36 cellular contexts compared by ENCODE assay signal in genomic region chr17:44832821-44833220, GRCh38. TPM values are rescaled to one million over a fixed set of nuclear protein-coding genes. Genes with fewer than 3 reads are reported as not detected.
DNase-seq lines count a peak whose midpoint lies in the region; ATAC-seq, FAIRE-seq and TF ChIP-seq lines count a peak whose summit lies in the region.
"Had no signal": no experiment of that assay in that cellular context is flagged by ENCODE, and none has a peak within 500 bp of the region (broad histone marks: within the 10 kb centered on the region; RNA-seq: fewer than 3 reads in every experiment).

No MANE protein-coding gene starts in this region.

- CTCF ChIA-PET in H1 (lab: Charles Lee; ENCODE audit: partially characterized antibody): interaction anchor here (1.0 to 5.2 kb wide), 12 partner anchors 8 to 70 kb away, joined by 3 to 44 read pairs (median 7); no protein-coding TSS in a partner anchor

- H3K9ac ChIP-seq in H1 (replicated peaks in 1 of 4; ENCODE audit: extremely low read depth in 1 of 4, low read depth in 3 of 4, low read length in 3 of 4): no peak overlapping the region; a peak in 1 of 7 replicates
- no peak overlapping the region for H3K9ac ChIP-seq in smooth muscle cell (ENCODE audit: low read depth)
- H3K9ac ChIP-seq: KMS-11 had no signal

- H3K18ac ChIP-seq in H1 (ENCODE audit: extremely low read depth, low read length): no peak overlapping the region

- ATAC-seq in GM23338 (no peak; the same call in 2 of the 3 replicates), GM21619 (IDR thresholded peaks at IDR 0.05; ENCODE audit: unreplicated experiment) (no peak), GM21528 (IDR thresholded peaks at IDR 0.05; ENCODE audit: low FRiP score, unreplicated experiment) (no peak)
- ATAC-seq: activated CD8-positive, alpha-beta T cell treated with anti-CD3 and anti-CD28 coated beads, Interleukin-2, amount 10 ng/mL, durations not matched to agents 7 days and 5 days; naive thymus-derived CD4-positive, alpha-beta T cell had no signal

- H2BK120ac ChIP-seq in H1 (replicated peaks; ENCODE audit: low read depth, low read length): peak overlapping the region; percentile 64

- H4K91ac ChIP-seq in H1 (replicated peaks; ENCODE audit: insufficient read length, low read length): no peak overlapping the region

- no peaks in the 10 kb centered on the region for H3K9me3 ChIP-seq in H1 (ENCODE audit: insufficient read depth in 2 of 2, low read depth in 1 of 2, low read length in 1 of 2)
- H3K9me3 ChIP-seq in smooth muscle cell (replicated peaks; ENCODE audit: low read depth): no peaks in the 10 kb centered on the region
- H3K9me3 ChIP-seq: colonic mucosa, MG63, ovary, right atrium auricular region, spleen, tibial artery had no signal

- no peak; a peak in 1 of 4 replicates for TF ChIP-seq RAD21 in H1 (IDR thresholded peaks at IDR 0.05 in 1 of 2, conservative IDR thresholded peaks at IDR 0.05 in 1 of 2; ENCODE audit: low read depth in 2 of 2, low read length in 2 of 2)

- no peak for TF ChIP-seq POLR2A in H1 (IDR thresholded peaks at IDR 0.05; ENCODE audit: control extremely low read depth in 1 of 2, low read depth in 2 of 2, low read length in 2 of 2)

- H3K4me3 ChIP-seq in GM23338 (no peak overlapping the region), H1 (ENCODE audit: extremely low read depth in 1 of 4, insufficient read depth in 2 of 4, low read depth in 3 of 4, low read length in 4 of 4) (no peak overlapping the region), smooth muscle cell (no peak overlapping the region)
- H3K4me3 ChIP-seq: colonic mucosa, MG63, ovary, right atrium auricular region, spleen, tibial artery had no signal

- peaks cover 24% of the 10 kb centered on the region for H3K4me1 ChIP-seq in GM23338 (ENCODE audit: insufficient read depth)
- peaks cover 0 to 7% (median 5%) of the 10 kb centered on the region in 4 experiments; a peak in 4 of 7 replicates for H3K4me1 ChIP-seq in H1 (replicated peaks in 1 of 4; ENCODE audit: control insufficient read depth in 3 of 4, insufficient read depth in 4 of 4, low read length in 3 of 4)
- H3K4me1 ChIP-seq in smooth muscle cell (ENCODE audit: low read depth): peaks cover 15% of the 10 kb centered on the region

- no peak overlapping the region for H3K56ac ChIP-seq in H1 (replicated peaks; ENCODE audit: insufficient read length, low read depth, low read length)

- H3K23me2 ChIP-seq in H1 (ENCODE audit: low read depth, low read length): peaks cover 4% of the 10 kb centered on the region; the same call in 1 of the 2 replicates

- H3K9me3 Mint-ChIP-seq in GM23338 (peaks cover 2% of the 10 kb centered on the region; the same call in 1 of the 3 replicates), nephron progenitor cell (peaks cover 5% of the 10 kb centered on the region)
- H3K9me3 Mint-ChIP-seq: activated naive CD4-positive, alpha-beta T cell treated with anti-CD3 and anti-CD28 coated beads, Interleukin-2, amount 50 U/mL, for 24 hours; activated T-helper 2 cell treated with anti-CD3 and anti-CD28 coated beads, Interferon-gamma antibody, Interleukin-2, Interleukin-4, amounts not matched to agents 10 μg/mL and 5 μg/mL and 100 μg/mL, durations not matched to agents 14 hours and 24 hours and 36 hours had no signal

- FAIRE-seq in H1 (lab: Jason Lieb, UNC): no peak
- FAIRE-seq: bronchial epithelial cell, kidney had no signal

- H3K79me1 ChIP-seq in H1 (ENCODE audit: low read depth, low read length): no peaks in the 10 kb centered on the region

- H2BK5ac ChIP-seq in H1 (ENCODE audit: low read depth, low read length): peak overlapping the region; percentile 62; the same call in 1 of the 2 replicates

- peaks cover 15% of the 10 kb centered on the region for H3K27me3 Mint-ChIP-seq in GM23338 (ENCODE audit: insufficient read depth, low read depth, poor library complexity)
- H3K27me3 Mint-ChIP-seq in nephron progenitor cell (ENCODE audit: low read depth, poor library complexity): peaks cover 13% of the 10 kb centered on the region

- whole genome bisulfite sequencing in H1 (ENCODE audit: extremely low coverage in 1 of 2, insufficient coverage in 1 of 2, insufficient read length in 1 of 2, insufficient replicate concordance in 2 of 2, low coverage in 1 of 2, low lambda C conversion rate in 2 of 2, missing lambda C conversion rate in 1 of 2), 2 experiments: 63% methylated on average over 4 of the region's 5 CpGs; no CpG with 5 or more reads in 1 of the 2 experiments
- WGBS in smooth muscle cell (ENCODE audit: low lambda C conversion rate): 73% methylated on average over 5 of the region's 5 CpGs

- no peak overlapping the region for H2AK5ac ChIP-seq in H1 (ENCODE audit: low read depth, low read length)

- H2BK15ac ChIP-seq in H1 (ENCODE audit: low read length): no peak overlapping the region

- H3K4me3 Mint-ChIP-seq in GM23338: no peak overlapping the region
- H3K4me3 Mint-ChIP-seq in nephron progenitor cell: peak overlapping the region; percentile 26
- H3K4me3 Mint-ChIP-seq: activated CD8-positive, alpha-beta T cell treated with anti-CD3 and anti-CD28 coated beads, Interleukin-2, amount 10 ng/mL, durations not matched to agents 7 days and 5 days; activated naive CD4-positive, alpha-beta T cell treated with anti-CD3 and anti-CD28 coated beads, Interleukin-2, amount 50 U/mL, for 24 hours had no signal

- H3K27ac Mint-ChIP-seq in GM23338 (peak overlapping the region; percentile 24; the same call in 1 of the 2 replicates), nephron progenitor cell (peak overlapping the region; percentile 84)
- H3K27ac Mint-ChIP-seq: activated CD8-positive, alpha-beta T cell treated with anti-CD3 and anti-CD28 coated beads, Interleukin-2, amount 10 ng/mL, durations not matched to agents 7 days and 5 days; activated T-helper 2 cell treated with anti-CD3 and anti-CD28 coated beads, Interferon-gamma antibody, Interleukin-2, Interleukin-4, amounts not matched to agents 10 μg/mL and 5 μg/mL and 100 μg/mL, durations not matched to agents 14 hours and 24 hours and 36 hours; naive thymus-derived CD4-positive, alpha-beta T cell had no signal

- H3K4me1 Mint-ChIP-seq in GM23338 (peaks cover 16% of the 10 kb centered on the region), nephron progenitor cell (peaks cover 38% of the 10 kb centered on the region)

- H3K23ac ChIP-seq in H1 (ENCODE audit: insufficient read length): no peak overlapping the region

- TF ChIP-seq CTCF in GM23338 (conservative IDR thresholded peaks at IDR 0.05; ENCODE audit: low read depth in 2 of 2) (peak; percentile 25 to 53; a peak in 2 of 4 replicates), H1 (IDR thresholded peaks at IDR 0.05; ENCODE audit: control extremely low read depth in 1 of 3, insufficient read depth in 1 of 3, low read depth in 1 of 3, low read length in 3 of 3) (peak in 1 of 3 experiments; percentile 32; a peak in 1 of 4 replicates), nephron progenitor cell (IDR thresholded peaks at IDR 0.05) (no peak), smooth muscle cell (IDR thresholded peaks at IDR 0.05; ENCODE audit: borderline replicate concordance, insufficient read depth, poor library complexity, severe bottlenecking) (peak; percentile 12)

- peaks cover 5% of the 10 kb centered on the region; the same call in 2 of the 3 replicates for H3K36me3 Mint-ChIP-seq in GM23338 (ENCODE audit: low read depth)
- H3K36me3 Mint-ChIP-seq in nephron progenitor cell (ENCODE audit: low read depth): no peaks in the 10 kb centered on the region
- H3K36me3 Mint-ChIP-seq: activated naive CD4-positive, alpha-beta T cell treated with anti-CD3 and anti-CD28 coated beads, Interleukin-2, amount 50 U/mL, for 24 hours had no signal

- H3K27ac ChIP-seq in GM23338 (ENCODE audit: low read depth): no peak overlapping the region
- no peak overlapping the region for H3K27ac ChIP-seq in H1 (ENCODE audit: low read depth, low read length)
- H3K27ac ChIP-seq in smooth muscle cell (ENCODE audit: low read depth): no peak overlapping the region
- H3K27ac ChIP-seq: colonic mucosa, epithelial cell of prostate, KMS-11, ovary, right atrium auricular region, spleen, tibial artery, VCaP had no signal

- H3F3A ChIP-seq in GM23338 (replicated peaks; ENCODE audit: low read depth): peaks cover 6% of the 10 kb centered on the region; the same call in 1 of the 2 replicates
- H3F3A ChIP-seq in smooth muscle cell (ENCODE audit: low read depth): no peaks in the 10 kb centered on the region

- peaks cover 16% of the 10 kb centered on the region for H3K79me2 ChIP-seq in GM23338 (replicated peaks; ENCODE audit: insufficient read depth)
- H3K79me2 ChIP-seq in H1 (ENCODE audit: control insufficient read depth in 1 of 2, insufficient read depth in 2 of 2, low read length in 2 of 2): peaks cover 5 to 18% of the 10 kb centered on the region in 2 experiments
- peaks cover 14% of the 10 kb centered on the region for H3K79me2 ChIP-seq in smooth muscle cell (ENCODE audit: low read depth)

- DNase-seq in GM23338 (ENCODE audit: low spot score) (peak; percentile 81), H1 (ENCODE audit: low read depth in 1 of 2, low spot score in 2 of 2) (no peak), nephron progenitor cell (no peak), smooth muscle cell (lab: John Stamatoyannopoulos, UW; ENCODE audit: unreplicated experiment) (no peak), globus pallidus (ENCODE audit: low spot score) (no peak)
- DNase-seq: activated CD4-positive, alpha-beta T cell treated with anti-CD3 and anti-CD28 coated beads for 4 hours; activated CD8-positive, alpha-beta T cell treated with anti-CD3 and anti-CD28 coated beads, Interleukin-2, amount 10 ng/mL, durations not matched to agents 7 days and 5 days; amygdala; C1 segment of cervical spinal cord; colonic mucosa; effector CD8-positive, alpha-beta T cell; GF-D8; GOT3; kidney; MG63; midbrain; naive thymus-derived CD4-positive, alpha-beta T cell; NCI-H1105; NCI-H187 treated with DMSO at 0.1 percent for 48 hours; NCI-H2171; NCI-H82; ovary; SIG-M5; T1000; tibial artery had no signal

- no peak overlapping the region for H2BK20ac ChIP-seq in H1 (ENCODE audit: low read length)

- H3K36me3 ChIP-seq in GM23338 (ENCODE audit: insufficient read depth): no peaks in the 10 kb centered on the region
- H3K36me3 ChIP-seq in H1 (ENCODE audit: control insufficient read depth in 2 of 4, insufficient read depth in 4 of 4, low read length in 3 of 4): no peaks in the 10 kb centered on the region
- no peaks in the 10 kb centered on the region for H3K36me3 ChIP-seq in smooth muscle cell (ENCODE audit: low read depth)
- H3K36me3 ChIP-seq: colonic mucosa, MG63, ovary, right atrium auricular region, spleen, tibial artery had no signal

- TF ChIP-seq EP300 in H1 (IDR thresholded peaks at IDR 0.05; ENCODE audit: borderline replicate concordance in 1 of 2, low read depth in 2 of 2, low read length in 2 of 2): no peak

- H3K4ac ChIP-seq in H1 (replicated peaks; ENCODE audit: insufficient read length, low read depth, low read length): no peak overlapping the region

- H2BK12ac ChIP-seq in H1 (ENCODE audit: low read depth, low read length): 0 out of 2 replicates have a peak overlapping the region, but pooled peaks have one; percentile 75

- H3K4me2 ChIP-seq in GM23338 (peak overlapping the region; percentile 49), H1 (ENCODE audit: insufficient read depth in 1 of 2, low read depth in 2 of 2, low read length in 2 of 2) (no peak overlapping the region), smooth muscle cell (no peak overlapping the region)
- H3K4me2 ChIP-seq: KMS-11 had no signal

- peaks cover 10% of the 10 kb centered on the region; the same call in 1 of the 2 replicates for H4K20me1 ChIP-seq in GM23338 (replicated peaks; ENCODE audit: insufficient read depth)
- peaks cover 0 to 4% of the 10 kb centered on the region in 2 experiments for H4K20me1 ChIP-seq in H1 (replicated peaks in 1 of 2; ENCODE audit: control insufficient read depth in 1 of 2, insufficient read depth in 2 of 2, low read length in 2 of 2)
- H4K20me1 ChIP-seq in smooth muscle cell (ENCODE audit: low read depth): peaks cover 10% of the 10 kb centered on the region

- POLR2A ChIA-PET in H1 (lab: Charles Lee; ENCODE audit: partially characterized antibody): interaction anchor here (1.0 to 5.5 kb wide), 5 partner anchors 9 to 57 kb away, joined by 3 to 58 read pairs (median 7); partner anchors contain the start of gene HIGD1B

- H4K5ac ChIP-seq in H1 (ENCODE audit: insufficient read length, low read depth, low read length): no peak overlapping the region

- no peak overlapping the region for H4K8ac ChIP-seq in H1 (ENCODE audit: extremely low read depth, insufficient read depth, low read length)

- no peak overlapping the region for H3K14ac ChIP-seq in H1 (ENCODE audit: insufficient read length)

- H3K27me3 ChIP-seq in GM23338 (ENCODE audit: insufficient read depth) (no peaks in the 10 kb centered on the region), H1 (replicated peaks in 1 of 4; ENCODE audit: control insufficient read depth in 3 of 4, extremely low read depth in 1 of 4, insufficient read depth in 3 of 4, low read length in 3 of 4) (no peaks in the 10 kb centered on the region), smooth muscle cell (ENCODE audit: low read depth) (no peaks in the 10 kb centered on the region)
- H3K27me3 ChIP-seq: MG63, ovary, right atrium auricular region had no signal

- H2AFZ ChIP-seq in GM23338 (no peak overlapping the region), H1 (ENCODE audit: low read length) (no peak overlapping the region), smooth muscle cell (ENCODE audit: low read depth) (no peak overlapping the region)

- no peaks in the 10 kb centered on the region for H3K9me2 ChIP-seq in GM23338 (ENCODE audit: insufficient read depth)

RNA-seq across cellular contexts. Expression of gene GJC1, which starts 2.7 kb away (rescaled TPM):
- 87.8 and 99.2 TPM in 2 replicates for total RNA-seq in GM23338 (2014; rRNA removed; shearing (Covaris generic))
- 32.0 and 34.7 TPM in 2 replicates for polyA plus RNA-seq in GM23338 (2016; fragmentation: Nextera tagmentation; extraction: Ambion mirVana)
- 154 and 156 TPM in 2 replicates for total RNA-seq in H1 (2021; fragmentation: NEBNext Ultra II Directional; extraction: Animal tissue kit (Norgen Biotek cat#: 25700))
- 22.1 and 29.1 TPM in 2 replicates for polyA plus RNA-seq in H1 (2011; rRNA removed)
- polyA plus RNA-seq in H1 (2011; cell fraction: cytosol; rRNA removed): 38.6 TPM
- 31.1 TPM for polyA plus RNA-seq in H1 (2011; cell fraction: nucleus; rRNA removed)
- 55.4 to 86.8 TPM (median 72.4 TPM) in 4 replicates for polyA plus RNA-seq in H1 (2012, experiment 1 of 2)
- 19.3 TPM for polyA plus RNA-seq in H1 (2012, experiment 2 of 2)
- 77.7 TPM for polyA plus RNA-seq in H1 (2013, experiment 1 of 2)
- polyA plus RNA-seq in H1 (2013, experiment 2 of 2): 81.2 TPM
- 185 and 238 TPM in 2 replicates for polyA minus RNA-seq in H1 (2011; rRNA and poly(A)+ RNA removed)
- polyA minus RNA-seq in H1 (2011; cell fraction: cytosol; rRNA and poly(A)+ RNA removed): 63.6 TPM
- 42.5 TPM for polyA minus RNA-seq in H1 (2011; cell fraction: nucleus; rRNA and poly(A)+ RNA removed)
- 9.2 and 16.1 TPM in 2 replicates for total RNA-seq in smooth muscle cell
- 6.3 and 8.0 TPM in 2 replicates for polyA plus RNA-seq in smooth muscle cell
- polyA plus RNA-seq: naive thymus-derived CD4-positive, alpha-beta T cell had no signal

RNA-seq across cellular contexts. Expression of gene HIGD1B, which starts 14.9 kb away (rescaled TPM):
- not detected in 2 replicates for total RNA-seq in GM23338 (2014; rRNA removed; shearing (Covaris generic))
- polyA plus RNA-seq in GM23338 (2016; fragmentation: Nextera tagmentation; extraction: Ambion mirVana): not detected in 2 replicates
- total RNA-seq in H1 (2021; fragmentation: NEBNext Ultra II Directional; extraction: Animal tissue kit (Norgen Biotek cat#: 25700)): not detected in 2 replicates
- not detected in 2 replicates for polyA plus RNA-seq in H1 (2011; rRNA removed)
- polyA plus RNA-seq in H1 (2011; cell fraction: cytosol; rRNA removed): not detected
- polyA plus RNA-seq in H1 (2011; cell fraction: nucleus; rRNA removed): not detected
- polyA plus RNA-seq in H1 (2012, experiment 1 of 2): not detected in 4 replicates
- polyA plus RNA-seq in H1 (2012, experiment 2 of 2): not detected
- not detected for polyA plus RNA-seq in H1 (2013, experiment 1 of 2)
- not detected for polyA plus RNA-seq in H1 (2013, experiment 2 of 2)
- not detected in 2 replicates for polyA minus RNA-seq in H1 (2011; rRNA and poly(A)+ RNA removed)
- not detected for polyA minus RNA-seq in H1 (2011; cell fraction: cytosol; rRNA and poly(A)+ RNA removed)
- not detected for polyA minus RNA-seq in H1 (2011; cell fraction: nucleus; rRNA and poly(A)+ RNA removed)
- not detected in 2 replicates for total RNA-seq in smooth muscle cell
- 0.39 and 0.61 TPM in 2 replicates for polyA plus RNA-seq in smooth muscle cell
- total RNA-seq: activated CD8-positive, alpha-beta T cell treated with anti-CD3 and anti-CD28 coated beads, Interleukin-2, amount 10 ng/mL, durations not matched to agents 7 days and 5 days; activated T-helper 2 cell treated with anti-CD3 and anti-CD28 coated beads, Interferon-gamma antibody, Interleukin-2, Interleukin-4, amounts not matched to agents 10 μg/mL and 5 μg/mL and 100 μg/mL, durations not matched to agents 14 hours and 24 hours and 36 hours; bronchial epithelial cell; naive thymus-derived CD4-positive, alpha-beta T cell; NCI-H460; spleen had no signal
- polyA plus RNA-seq: naive thymus-derived CD4-positive, alpha-beta T cell had no signal
